Comparison of ENCODE assay signal across 15 cellular contexts in genomic region chrX:17984415-17984814, GRCh38.
"Had no signal": no experiment of that assay in that cellular context is flagged by ENCODE, and none has a peak within 500 bp of the region (broad histone marks: within the 10 kb centered on the region; RNA-seq: fewer than 3 reads in every experiment).

No MANE protein-coding gene starts in this region.

- ATAC-seq: left cardiac atrium; left ventricle myocardium superior; naive thymus-derived CD8-positive, alpha-beta T cell; stimulated activated naive B cell treated with anti-CD40 and anti-IgM and Interleukin-4, amounts not matched to agents 10 μg/mL and 1 μg/mL and 100 μg/mL, for 72 hours; stimulated activated naive CD8-positive, alpha-beta T cell treated with anti-CD3 and anti-CD28 coated beads, Interleukin-15, amount 100 ng/mL, for 72 hours; upper lobe of right lung had no signal

- DNase-seq: dorsolateral prefrontal cortex; effector CD8-positive, alpha-beta T cell; foreskin melanocyte; head of caudate nucleus; kidney; left cardiac atrium; left ventricle myocardium superior; naive thymus-derived CD8-positive, alpha-beta T cell; sigmoid colon; stimulated activated CD4-positive, alpha-beta T cell treated with anti-CD3 and anti-CD28 coated beads, Interleukin-2, amount 100 ng/mL, for 24 hours; stimulated activated CD4-positive, alpha-beta T cell treated with anti-CD3 and anti-CD28 coated beads, Interleukin-4, amount 100 ng/mL, for 4 hours; stimulated activated naive B cell treated with anti-CD40 and anti-IgM and Interleukin-4, amounts not matched to agents 10 μg/mL and 1 μg/mL and 100 μg/mL, for 72 hours; stimulated activated naive CD8-positive, alpha-beta T cell treated with anti-CD3 and anti-CD28 coated beads, Interleukin-15, amount 100 ng/mL, for 72 hours; testis; upper lobe of right lung had no signal
